ENCODE assay signal across 1 cellular context in the genomic region with DNA sequence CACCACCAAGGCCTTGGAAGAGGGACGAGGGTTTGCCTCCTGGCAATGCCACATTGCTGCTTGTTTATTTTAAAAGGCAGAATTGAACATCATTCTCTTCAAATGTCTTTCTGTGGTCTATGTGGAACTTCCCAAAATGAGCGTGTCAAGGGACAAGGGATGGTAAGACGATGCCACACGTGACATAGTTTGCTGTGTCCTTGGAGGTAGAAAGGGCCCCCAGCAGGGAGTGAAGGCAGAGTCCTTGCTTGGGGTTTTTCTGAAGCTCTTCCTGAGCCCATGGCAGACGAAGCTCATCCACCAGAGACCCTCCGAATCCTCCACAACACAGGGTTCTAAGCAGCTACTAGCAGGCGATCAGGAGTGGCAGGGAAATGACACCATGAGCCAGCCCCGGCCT.
TF ChIP-seq lines count a peak whose summit lies in the region.

No MANE protein-coding gene starts in this region.

TF ChIP-seq in HCT116, 20 proteins besides CTCF, POLR2A, EP300 and RAD21 (continued from another document):
- TF ChIP-seq, protein P1, sequence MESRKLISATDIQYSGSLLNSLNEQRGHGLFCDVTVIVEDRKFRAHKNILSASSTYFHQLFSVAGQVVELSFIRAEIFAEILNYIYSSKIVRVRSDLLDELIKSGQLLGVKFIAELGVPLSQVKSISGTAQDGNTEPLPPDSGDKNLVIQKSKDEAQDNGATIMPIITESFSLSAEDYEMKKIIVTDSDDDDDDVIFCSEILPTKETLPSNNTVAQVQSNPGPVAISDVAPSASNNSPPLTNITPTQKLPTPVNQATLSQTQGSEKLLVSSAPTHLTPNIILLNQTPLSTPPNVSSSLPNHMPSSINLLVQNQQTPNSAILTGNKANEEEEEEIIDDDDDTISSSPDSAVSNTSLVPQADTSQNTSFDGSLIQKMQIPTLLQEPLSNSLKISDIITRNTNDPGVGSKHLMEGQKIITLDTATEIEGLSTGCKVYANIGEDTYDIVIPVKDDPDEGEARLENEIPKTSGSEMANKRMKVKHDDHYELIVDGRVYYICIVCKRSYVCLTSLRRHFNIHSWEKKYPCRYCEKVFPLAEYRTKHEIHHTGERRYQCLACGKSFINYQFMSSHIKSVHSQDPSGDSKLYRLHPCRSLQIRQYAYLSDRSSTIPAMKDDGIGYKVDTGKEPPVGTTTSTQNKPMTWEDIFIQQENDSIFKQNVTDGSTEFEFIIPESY (IDR thresholded peaks at IDR 0.05; ENCODE audit: extremely low read depth, insufficient replicate concordance, low read length), result no peak
- TF ChIP-seq EGR1 (IDR thresholded peaks at IDR 0.05; ENCODE audit: low read depth), result no peak
- TF ChIP-seq CEBPB (IDR thresholded peaks at IDR 0.05; ENCODE audit: low read depth), result no peak
- no peak for TF ChIP-seq SP1 (IDR thresholded peaks at IDR 0.05; ENCODE audit: low read depth)
- TF ChIP-seq SIN3A (IDR thresholded peaks at IDR 0.05; ENCODE audit: low read depth), result no peak
- no peak for TF ChIP-seq CBX3 (IDR thresholded peaks at IDR 0.05; ENCODE audit: low read depth)
- TF ChIP-seq JUND (IDR thresholded peaks at IDR 0.05), result no peak
- TF ChIP-seq ZFX (IDR thresholded peaks at IDR 0.05), result no peak
- TF ChIP-seq ELF1 (IDR thresholded peaks at IDR 0.05; ENCODE audit: borderline replicate concordance, low read depth), result no peak
- no peak for TF ChIP-seq FOSL1 (IDR thresholded peaks at IDR 0.05; ENCODE audit: low read depth)
